In genomic region chr6:33413200-33413599, GRCh38 we compare ENCODE assay signal across 15 cellular contexts. TPM values are rescaled to one million over a fixed set of nuclear protein-coding genes. Genes with fewer than 3 reads are reported as not detected.
DNase-seq lines count a peak whose midpoint lies in the region; ATAC-seq and TF ChIP-seq lines count a peak whose summit lies in the region.
"Had no signal": no experiment of that assay in that cellular context is flagged by ENCODE, and none has a peak within 500 bp of the region (broad histone marks: within the 10 kb centered on the region; RNA-seq: fewer than 3 reads in every experiment).

No MANE protein-coding gene starts in this region.

- peaks cover 42% of the 10 kb centered on the region for H3K36me3 Mint-ChIP-seq in MCF 10A (ENCODE audit: insufficient read depth, unreplicated experiment)
- H3K36me3 Mint-ChIP-seq in activated CD8-positive, alpha-beta T cell treated with anti-CD3 and anti-CD28 coated beads for 36 hours (ENCODE audit: low read depth) = peaks cover 42% of the 10 kb centered on the region
- H3K36me3 Mint-ChIP-seq in stimulated activated naive B cell treated with anti-CD40 and anti-IgM and Interleukin-4, amounts not matched to agents 10 μg/mL and 1 μg/mL and 100 μg/mL, for 72 hours = peaks cover 29 to 45% of the 10 kb centered on the region in 2 donors

- WGBS in gastroesophageal sphincter (ENCODE audit: low coverage in 1 of 2), 2 donors = 76 to 80% methylated on average over 2 to 4 of the region's 5 CpGs

- peak overlapping the region; percentile 44 to 97 for H3K27ac ChIP-seq in breast epithelium
- H3K27ac ChIP-seq in gastroesophageal sphincter = peak overlapping the region in 3 of 4 donors; percentile 98 to 100 (median 99)
- H3K27ac ChIP-seq: prostate gland, suprapubic skin had no signal

- H3K4me1 Mint-ChIP-seq in MCF 10A (ENCODE audit: insufficient read depth, unreplicated experiment) = peaks cover 40% of the 10 kb centered on the region
- H3K4me1 Mint-ChIP-seq in activated CD8-positive, alpha-beta T cell treated with anti-CD3 and anti-CD28 coated beads for 36 hours (ENCODE audit: low read depth) = peaks cover 59% of the 10 kb centered on the region
- peaks cover 60 to 76% of the 10 kb centered on the region in 2 donors for H3K4me1 Mint-ChIP-seq in stimulated activated naive B cell treated with anti-CD40 and anti-IgM and Interleukin-4, amounts not matched to agents 10 μg/mL and 1 μg/mL and 100 μg/mL, for 72 hours

- H3K27ac Mint-ChIP-seq in MCF 10A (ENCODE audit: low read depth, unreplicated experiment) = no peak overlapping the region
- peak overlapping the region; percentile 47 for H3K27ac Mint-ChIP-seq in activated CD8-positive, alpha-beta T cell treated with anti-CD3 and anti-CD28 coated beads for 36 hours
- H3K27ac Mint-ChIP-seq in stimulated activated naive B cell treated with anti-CD40 and anti-IgM and Interleukin-4, amounts not matched to agents 10 μg/mL and 1 μg/mL and 100 μg/mL, for 72 hours = peak overlapping the region; percentile 65

- TF ChIP-seq CTCF in breast epithelium (IDR thresholded peaks at IDR 0.05) = no peak
- no peak for TF ChIP-seq CTCF in MCF 10A (IDR thresholded peaks at IDR 0.05; ENCODE audit: unreplicated experiment)
- no peak for TF ChIP-seq CTCF in activated CD8-positive, alpha-beta T cell treated with anti-CD3 and anti-CD28 coated beads for 36 hours (IDR thresholded peaks at IDR 0.05)
- TF ChIP-seq CTCF in gastroesophageal sphincter (IDR thresholded peaks at IDR 0.05) = no peak

- POLR2A ChIA-PET in MCF 10A (lab: Yijun Ruan, JAX) = interaction anchor here (6.7 kb wide), 1 partner anchor 12 kb away, joined by 35 read pairs; no protein-coding TSS in a partner anchor
- POLR2A ChIA-PET in activated CD8-positive, alpha-beta T cell treated with anti-CD3 and anti-CD28 coated beads for 36 hours (lab: Charles Lee) = interaction anchor here (1.1 to 1.8 kb wide), 2 partner anchors 13 to 141 kb away, joined by 3 to 7 read pairs; partner anchors contain the start of genes RPS18 and VPS52

- no peaks in the 10 kb centered on the region for H3K27me3 ChIP-seq in breast epithelium
- H3K27me3 ChIP-seq in gastroesophageal sphincter = no peaks in the 10 kb centered on the region
- H3K27me3 ChIP-seq: suprapubic skin had no signal

- no peak overlapping the region for H3K4me3 Mint-ChIP-seq in MCF 10A (ENCODE audit: unreplicated experiment)
- no peak overlapping the region for H3K4me3 Mint-ChIP-seq in activated CD8-positive, alpha-beta T cell treated with anti-CD3 and anti-CD28 coated beads for 36 hours
- peak overlapping the region in 1 of 2 donors; percentile 10 for H3K4me3 Mint-ChIP-seq in stimulated activated naive B cell treated with anti-CD40 and anti-IgM and Interleukin-4, amounts not matched to agents 10 μg/mL and 1 μg/mL and 100 μg/mL, for 72 hours

- H3K27me3 Mint-ChIP-seq in MCF 10A (ENCODE audit: insufficient read depth, unreplicated experiment) = no peaks in the 10 kb centered on the region
- no peaks in the 10 kb centered on the region for H3K27me3 Mint-ChIP-seq in activated CD8-positive, alpha-beta T cell treated with anti-CD3 and anti-CD28 coated beads for 36 hours
- H3K27me3 Mint-ChIP-seq in stimulated activated naive B cell treated with anti-CD40 and anti-IgM and Interleukin-4, amounts not matched to agents 10 μg/mL and 1 μg/mL and 100 μg/mL, for 72 hours = no peaks in the 10 kb centered on the region

- H3K36me3 ChIP-seq in breast epithelium = no peaks in the 10 kb centered on the region
- H3K36me3 ChIP-seq in gastroesophageal sphincter = peaks cover 0 to 40% of the 10 kb centered on the region in 2 donors
- H3K36me3 ChIP-seq: prostate gland had no signal

- no peak for DNase-seq in breast epithelium (ENCODE audit: low spot score in 2 of 2)
- no peak for DNase-seq in MCF 10A (ENCODE audit: unreplicated experiment)
- DNase-seq in activated CD8-positive, alpha-beta T cell treated with anti-CD3 and anti-CD28 coated beads for 36 hours = no peak
- no peak for DNase-seq in stimulated activated naive B cell treated with anti-CD40 and anti-IgM and Interleukin-4, amounts not matched to agents 10 μg/mL and 1 μg/mL and 100 μg/mL, for 72 hours
- no peak for DNase-seq in OCI-M2 (lab: John Stamatoyannopoulos, UW; ENCODE audit: unreplicated experiment)
- DNase-seq in iPS-NIHi11 (ENCODE audit: low spot score) = no peak
- no peak for DNase-seq in stimulated activated CD4-positive, alpha-beta T cell treated with anti-CD3 and anti-CD28 coated beads, Interleukin-1b, Interleukin-23, amount 100 ng/mL, for 48 hours
- DNase-seq: activated CD4-positive, alpha-beta T cell treated with anti-CD3 and anti-CD28 coated beads for 4 hours; activated effector memory CD4-positive, alpha-beta T cell treated with anti-CD3 and anti-CD28 coated beads, Interleukin-2, amount 50 U/mL, for 16 hours; central memory CD4-positive, alpha-beta T cell; NCI-H2029 treated with DMSO at 0.1 percent for 48 hours; NCI-H748 treated with DMSO at 0.1 percent for 48 hours had no signal

- H3K9me3 ChIP-seq in breast epithelium (no peaks in the 10 kb centered on the region), gastroesophageal sphincter (no peaks in the 10 kb centered on the region)
- H3K9me3 ChIP-seq: prostate gland, suprapubic skin had no signal

- intact Hi-C loops in breast epithelium (cut with DNase I; ENCODE audit: low total_unique reads) (loop anchor here (10.0 kb wide), 1 partner anchor 538 kb away; no protein-coding TSS in a partner anchor), MCF 10A (cut with micrococcal nuclease) (no loop called here)
- intact Hi-C loops in activated CD8-positive, alpha-beta T cell treated with anti-CD3 and anti-CD28 coated beads for 36 hours (cut with micrococcal nuclease) = no loop called here

- H3K4me3 ChIP-seq in breast epithelium = no peak overlapping the region
- no peak overlapping the region for H3K4me3 ChIP-seq in gastroesophageal sphincter
- H3K4me3 ChIP-seq: prostate gland, suprapubic skin had no signal

- no peak for ATAC-seq in activated CD8-positive, alpha-beta T cell treated with anti-CD3 and anti-CD28 coated beads for 36 hours
- no peak for ATAC-seq in gastroesophageal sphincter
- ATAC-seq in stimulated activated naive B cell treated with anti-CD40 and anti-IgM and Interleukin-4, amounts not matched to agents 10 μg/mL and 1 μg/mL and 100 μg/mL, for 72 hours (replicated peaks) = no peak

- no peaks in the 10 kb centered on the region for H3K9me3 Mint-ChIP-seq in MCF 10A (ENCODE audit: unreplicated experiment)
- no peaks in the 10 kb centered on the region for H3K9me3 Mint-ChIP-seq in activated CD8-positive, alpha-beta T cell treated with anti-CD3 and anti-CD28 coated beads for 36 hours
- H3K9me3 Mint-ChIP-seq in stimulated activated naive B cell treated with anti-CD40 and anti-IgM and Interleukin-4, amounts not matched to agents 10 μg/mL and 1 μg/mL and 100 μg/mL, for 72 hours = no peaks in the 10 kb centered on the region

- no peak for TF ChIP-seq EP300 in gastroesophageal sphincter (IDR thresholded peaks at IDR 0.05)

- H3K4me1 ChIP-seq in breast epithelium (peaks cover 5 to 16% of the 10 kb centered on the region in 2 donors), gastroesophageal sphincter (peaks cover 0 to 71% (median 23%) of the 10 kb centered on the region in 3 donors)

- no TSS peak for BruUV-seq in MCF 10A (replicated peaks; lab: Mats Ljungman, UMichigan)

- TF ChIP-seq POLR2A in breast epithelium (IDR thresholded peaks at IDR 0.05) (no peak), gastroesophageal sphincter (IDR thresholded peaks at IDR 0.05) (no peak)

- CTCF ChIA-PET in MCF 10A (lab: Yijun Ruan, JAX) = no interaction called here
- CTCF ChIA-PET in activated CD8-positive, alpha-beta T cell treated with anti-CD3 and anti-CD28 coated beads for 36 hours (lab: Charles Lee) = interaction anchor here (1.1 kb wide), 1 partner anchor 13 kb away, joined by 3 read pairs; no protein-coding TSS in a partner anchor

RNA-seq across cellular contexts. Expression of gene PHF1, which starts 2.4 kb away (rescaled TPM):
- 10 to 100 TPM; 72.8 to 82.8 (median 77.3) TPM for total RNA-seq in breast epithelium
- 28.9 and 33.9 TPM in 2 replicates for total RNA-seq in MCF 10A (2022)
- total RNA-seq in activated CD8-positive, alpha-beta T cell treated with anti-CD3 and anti-CD28 coated beads for 36 hours = 10 to 100 TPM; 31.9 to 32.6 TPM
- total RNA-seq in gastroesophageal sphincter = 10 to 100 TPM; 73.0 to 91.0 (median 86.1) TPM

RNA-seq across cellular contexts. Expression of gene CUTA, which starts 4.7 kb away (rescaled TPM):
- total RNA-seq in breast epithelium (100 to 1,000 TPM in 2 of 3 donors, 10 to 100 TPM in 1; 81.3 to 123 (median 111) TPM), MCF 10A (2022) (212 and 231 TPM in 2 replicates), gastroesophageal sphincter (100 to 1,000 TPM in 3 of 4 donors, 10 to 100 TPM in 1; 90.2 to 144 (median 124) TPM)
- total RNA-seq in activated CD8-positive, alpha-beta T cell treated with anti-CD3 and anti-CD28 coated beads for 36 hours = 100 to 1,000 TPM; 155 to 160 TPM

RNA-seq across cellular contexts. Expression of gene SYNGAP1, which starts 6.7 kb away (rescaled TPM):
- total RNA-seq in breast epithelium (10 to 100 TPM in 2 of 3 donors, 1 to 10 TPM in 1; 6.1 to 12.5 (median 10.7) TPM), MCF 10A (2022) (6.7 and 9.9 TPM in 2 replicates), gastroesophageal sphincter (10 to 100 TPM in 3 of 4 donors, 1 to 10 TPM in 1; 9.1 to 15.9 (median 12.7) TPM)
- 10 to 100 TPM; 57.9 to 67.0 TPM for total RNA-seq in activated CD8-positive, alpha-beta T cell treated with anti-CD3 and anti-CD28 coated beads for 36 hours

RNA-seq across cellular contexts. Expression of gene KIFC1, which starts 21.6 kb away (rescaled TPM):
- total RNA-seq in breast epithelium (1 to 10 TPM; 2.0 to 3.8 (median 3.2) TPM), MCF 10A (2022) (20.3 and 27.1 TPM in 2 replicates), gastroesophageal sphincter (under 1 TPM in 2 of 4 donors, not detected in 2; 0.67 to 0.79 TPM)
- total RNA-seq in activated CD8-positive, alpha-beta T cell treated with anti-CD3 and anti-CD28 coated beads for 36 hours = 10 to 100 TPM; 93.4 to 96.0 TPM

RNA-seq across cellular contexts. Expression of gene ZBTB9, which starts 41.2 kb away (rescaled TPM):
- total RNA-seq in breast epithelium (1 to 10 TPM; 1.9 to 5.1 (median 3.6) TPM), MCF 10A (2022) (7.5 and 8.3 TPM in 2 replicates), gastroesophageal sphincter (1 to 10 TPM; 2.2 to 4.0 (median 3.2) TPM)
- 1 to 10 TPM; 7.8 to 8.7 TPM for total RNA-seq in activated CD8-positive, alpha-beta T cell treated with anti-CD3 and anti-CD28 coated beads for 36 hours
